Comparison of ENCODE assay signal across 16 cellular contexts in genomic region chr16:76681296-76681695, GRCh38.
"Had no signal": no experiment of that assay in that cellular context is flagged by ENCODE, and none has a peak within 500 bp of the region (broad histone marks: within the 10 kb centered on the region; RNA-seq: fewer than 3 reads in every experiment).

No MANE protein-coding gene starts in this region.

- H3K9ac ChIP-seq: SK-N-SH had no signal

- H3K9me3 ChIP-seq: SK-N-SH had no signal

- DNase-seq: KBM-7, MV-4-11, NCI-H1048, NCI-H1105, NCI-H1417, NCI-H1436 treated with DMSO at 0.1 percent for 48 hours, NCI-H1694, NCI-H187 treated with DMSO at 0.1 percent for 48 hours, NCI-H2029 treated with DMSO at 0.1 percent for 48 hours, NCI-H2227 treated with DMSO at 0.1 percent for 48 hours, NCI-H524, NCI-H526 treated with DMSO at 0.1 percent for 48 hours, NCI-H774, RPMI8226, SHP77, SK-N-SH had no signal

- H3K4me2 ChIP-seq: SK-N-SH had no signal
